ENCODE assay signal across 6 cellular contexts in genomic region chr16:30064746-30065111, GRCh38. TPM values are rescaled to one million over a fixed set of nuclear protein-coding genes. Genes with fewer than 3 reads are reported as not detected.
A peak's percentile ranks its signal among the peaks of the same experiment; 100 is the strongest.
DNase-seq lines count a peak whose midpoint lies in the region; ATAC-seq, FAIRE-seq and TF ChIP-seq lines count a peak whose summit lies in the region.

No MANE protein-coding gene starts in this region.

- H3K9ac ChIP-seq in SK-N-SH = peak overlapping the region; percentile 85

- CTCF ChIA-PET in SK-N-SH (lab: Yijun Ruan, JAX) = interaction anchor here (1.1 to 6.7 kb wide), 4 partner anchors 10 to 47 kb away, joined by 4 to 68 read pairs (median 14); partner anchors contain the start of gene TBX6

- H3K9me3 ChIP-seq in SK-N-SH (no peaks in the 10 kb centered on the region), small intestine (ENCODE audit: control insufficient read depth, low read depth) (no peaks in the 10 kb centered on the region)

- peaks cover 26 to 44% of the 10 kb centered on the region in 2 experiments for H3K36me3 ChIP-seq in SK-N-SH (replicated peaks in 1 of 2; ENCODE audit: control insufficient read depth in 1 of 2, insufficient read depth in 2 of 2, low read length in 1 of 2)
- H3K36me3 ChIP-seq in small intestine (ENCODE audit: control insufficient read depth in 2 of 2, insufficient read depth in 2 of 2, low read length in 2 of 2) = peaks cover 13 to 18% of the 10 kb centered on the region in 2 donors

- DNase-seq in SK-N-SH (no peak), epithelial cell of prostate (ENCODE audit: low read depth, low spot score) (no peak), small intestine (no peak), H54 (ENCODE audit: insufficient read length, low spot score) (no peak), foreskin melanocyte (no peak)

- H3K27ac ChIP-seq in SK-N-SH (ENCODE audit: low read depth in 2 of 2, low read length in 1 of 2) = peak overlapping the region; percentile 98 to 99
- peak overlapping the region; percentile 95 for H3K27ac ChIP-seq in epithelial cell of prostate
- peak overlapping the region; percentile 93 to 99 for H3K27ac ChIP-seq in small intestine (ENCODE audit: low read depth in 1 of 2, low read length in 1 of 2)

- H3K27me3 ChIP-seq in SK-N-SH (ENCODE audit: insufficient read depth) (no peaks in the 10 kb centered on the region), small intestine (ENCODE audit: control insufficient read depth in 2 of 2, insufficient read depth in 2 of 2, low read length in 2 of 2) (no peaks in the 10 kb centered on the region)

- H4K20me1 ChIP-seq in SK-N-SH (ENCODE audit: insufficient read depth) = peaks cover 38% of the 10 kb centered on the region

- peak overlapping the region; percentile 99 for H3K4me2 ChIP-seq in SK-N-SH

- no peak for FAIRE-seq in small intestine (lab: Jason Lieb, UNC)
- no peak for FAIRE-seq in H54 (lab: Jason Lieb, UNC)

- H3K4me1 ChIP-seq in SK-N-SH (ENCODE audit: control insufficient read depth in 1 of 2, insufficient read depth in 2 of 2, low read depth in 1 of 2, low read length in 1 of 2) (peaks cover 37 to 45% of the 10 kb centered on the region in 2 experiments), small intestine (ENCODE audit: control insufficient read depth in 2 of 2, insufficient read depth in 1 of 2, low read depth in 1 of 2, low read length in 1 of 2) (peaks cover 0 to 6% of the 10 kb centered on the region in 2 donors)

- H3K9me2 ChIP-seq in SK-N-SH = no peaks in the 10 kb centered on the region

- WGBS in SK-N-SH (ENCODE audit: low lambda C conversion rate) = 0% methylated on average over 15 of the region's 26 CpGs
- 0 to 1% (median 1%) methylated on average over 24 to 26 of the region's 26 CpGs for WGBS in small intestine, 3 donors

- no peak for TF ChIP-seq EP300 in SK-N-SH (IDR thresholded peaks at IDR 0.05; ENCODE audit: borderline replicate concordance in 1 of 2, low read depth in 1 of 2, low read length in 1 of 2)

- no peak for TF ChIP-seq CTCF in SK-N-SH (IDR thresholded peaks at IDR 0.05)

- H3K79me2 ChIP-seq in SK-N-SH (ENCODE audit: insufficient read depth) = peaks cover 61% of the 10 kb centered on the region

- H3F3A ChIP-seq in SK-N-SH (replicated peaks; ENCODE audit: insufficient read depth) = peaks cover 33% of the 10 kb centered on the region

- no peak overlapping the region for H2AFZ ChIP-seq in SK-N-SH (ENCODE audit: low read depth)

- TF ChIP-seq RAD21 in SK-N-SH (IDR thresholded peaks at IDR 0.05; ENCODE audit: low read length) = no peak

- H3K4me3 ChIP-seq in SK-N-SH (ENCODE audit: low read depth in 2 of 2, low read length in 1 of 2) (peak overlapping the region; percentile 56 to 92), small intestine (ENCODE audit: low read depth in 1 of 2, low read length in 2 of 2) (peak overlapping the region; percentile 67 to 76)

- POLR2A ChIA-PET in SK-N-SH (lab: Yijun Ruan, JAX) = interaction anchor here (0.5 to 5.1 kb wide), 17 partner anchors 10 to 260 kb away, joined by 3 to 57 read pairs (median 4); partner anchors contain the start of genes DOC2A, KCTD13, PPP4C and TBX6

- TF ChIP-seq POLR2A in H54 (IDR thresholded peaks at IDR 0.05; ENCODE audit: low read depth, low read length) = no peak

- no peak for ATAC-seq in SK-N-SH treated with all-trans-retinoic acid at 6 μM for 48 hours

TF ChIP-seq in SK-N-SH, 30 proteins besides CTCF, POLR2A, EP300 and RAD21:
- TF ChIP-seq NRF1 (IDR thresholded peaks at IDR 0.05; ENCODE audit: low read depth, low read length) (peak; percentile 92; the same call in 1 of the 2 replicates), ZBTB33 (IDR thresholded peaks at IDR 0.05; ENCODE audit: borderline replicate concordance, low read depth) (no peak)
TF ChIP-seq in SK-N-SH: peak in this region for 1.

TF ChIP-seq in SK-N-SH treated with all-trans-retinoic acid at 6 μM for 48 hours, 23 proteins besides CTCF, POLR2A, EP300 and RAD21:
- TF ChIP-seq PPARA (CRISPR knock-in tag; IDR thresholded peaks at IDR 0.05; ENCODE audit: borderline replicate concordance) = no peak
- no peak for TF ChIP-seq TOX (CRISPR knock-in tag; IDR thresholded peaks at IDR 0.05; ENCODE audit: borderline replicate concordance)
- no peak for TF ChIP-seq POU6F1 (CRISPR knock-in tag; IDR thresholded peaks at IDR 0.05; ENCODE audit: borderline replicate concordance, low read depth)
- TF ChIP-seq ZFP3 (CRISPR knock-in tag; IDR thresholded peaks at IDR 0.05) = no peak
- TF ChIP-seq ZNF8 (CRISPR knock-in tag; IDR thresholded peaks at IDR 0.05) = no peak
- no peak for TF ChIP-seq ZFP30 (CRISPR knock-in tag; IDR thresholded peaks at IDR 0.05)
- TF ChIP-seq ARNTL (CRISPR knock-in tag; IDR thresholded peaks at IDR 0.05; ENCODE audit: borderline replicate concordance, low read depth) = no peak
- no peak for TF ChIP-seq RARB (CRISPR knock-in tag; IDR thresholded peaks at IDR 0.05)
- no peak for TF ChIP-seq ZNF565 (CRISPR knock-in tag; conservative IDR thresholded peaks at IDR 0.05; ENCODE audit: low read depth)
- TF ChIP-seq BACH2 (CRISPR knock-in tag; IDR thresholded peaks at IDR 0.05; ENCODE audit: borderline replicate concordance) = no peak
- no peak for TF ChIP-seq TCF4 (CRISPR knock-in tag; IDR thresholded peaks at IDR 0.05; ENCODE audit: borderline replicate concordance)
- no peak for TF ChIP-seq CREB5 (CRISPR knock-in tag; IDR thresholded peaks at IDR 0.05; ENCODE audit: low read depth)
- TF ChIP-seq ZC3H10 (CRISPR knock-in tag; IDR thresholded peaks at IDR 0.05) = no peak

RNA-seq across cellular contexts. Expression of gene ALDOA, which starts 0.8 kb away (rescaled TPM):
- 437 and 641 TPM in 2 replicates for polyA plus RNA-seq in SK-N-SH (2012; rRNA removed)
- polyA plus RNA-seq in SK-N-SH (2012; cell fraction: cytosol; rRNA removed) = 251 and 406 TPM in 2 replicates
- 575 and 643 TPM in 2 replicates for polyA plus RNA-seq in SK-N-SH (2012; cell fraction: nucleus; rRNA removed)
- 1,000 to 10,000 TPM in 2 of 3 donors, 100 to 1,000 TPM in 1; 895 to 1,111 (median 1,073) TPM for polyA plus RNA-seq in small intestine

RNA-seq across cellular contexts. Expression of gene PPP4C, which starts 11.1 kb away (rescaled TPM):
- polyA plus RNA-seq in SK-N-SH (2012; rRNA removed) (325 and 339 TPM in 2 replicates), small intestine (100 to 1,000 TPM; 121 to 145 (median 124) TPM)
- 180 and 242 TPM in 2 replicates for polyA plus RNA-seq in SK-N-SH (2012; cell fraction: cytosol; rRNA removed)
- 296 and 355 TPM in 2 replicates for polyA plus RNA-seq in SK-N-SH (2012; cell fraction: nucleus; rRNA removed)

RNA-seq across cellular contexts. Expression of gene TBX6, which starts 27.0 kb away (rescaled TPM):
- 0.16 and 0.18 TPM in 2 replicates for polyA plus RNA-seq in SK-N-SH (2012; rRNA removed)
- 0.05 and 0.08 TPM in 2 replicates for polyA plus RNA-seq in SK-N-SH (2012; cell fraction: cytosol; rRNA removed)
- polyA plus RNA-seq in SK-N-SH (2012; cell fraction: nucleus; rRNA removed) = 0.46 and 0.88 TPM in 2 replicates
- polyA plus RNA-seq in small intestine = 1 to 10 TPM in 1 of 3 donors, under 1 TPM in 2; 0.54 to 1.6 (median 0.87) TPM

RNA-seq across cellular contexts. Expression of gene YPEL3, which starts 31.3 kb away (rescaled TPM):
- polyA plus RNA-seq in SK-N-SH (2012; rRNA removed) (24.5 and 36.6 TPM in 2 replicates), small intestine (100 to 1,000 TPM in 2 of 3 donors, 10 to 100 TPM in 1; 39.6 to 154 (median 132) TPM)
- polyA plus RNA-seq in SK-N-SH (2012; cell fraction: cytosol; rRNA removed) = 18.7 and 27.1 TPM in 2 replicates
- 65.2 and 90.5 TPM in 2 replicates for polyA plus RNA-seq in SK-N-SH (2012; cell fraction: nucleus; rRNA removed)

RNA-seq across cellular contexts. Expression of gene TLCD3B, which starts 33.7 kb away (rescaled TPM):
- polyA plus RNA-seq in SK-N-SH (2012; rRNA removed) (2.3 and 3.8 TPM in 2 replicates), small intestine (1 to 10 TPM in 1 of 3 donors, not detected in 2; 1.4 TPM)
- 2.2 and 4.1 TPM in 2 replicates for polyA plus RNA-seq in SK-N-SH (2012; cell fraction: cytosol; rRNA removed)
- polyA plus RNA-seq in SK-N-SH (2012; cell fraction: nucleus; rRNA removed) = 6.9 and 8.9 TPM in 2 replicates
